Comparison of ENCODE assay signal across 18 cellular contexts in the genomic region with DNA sequence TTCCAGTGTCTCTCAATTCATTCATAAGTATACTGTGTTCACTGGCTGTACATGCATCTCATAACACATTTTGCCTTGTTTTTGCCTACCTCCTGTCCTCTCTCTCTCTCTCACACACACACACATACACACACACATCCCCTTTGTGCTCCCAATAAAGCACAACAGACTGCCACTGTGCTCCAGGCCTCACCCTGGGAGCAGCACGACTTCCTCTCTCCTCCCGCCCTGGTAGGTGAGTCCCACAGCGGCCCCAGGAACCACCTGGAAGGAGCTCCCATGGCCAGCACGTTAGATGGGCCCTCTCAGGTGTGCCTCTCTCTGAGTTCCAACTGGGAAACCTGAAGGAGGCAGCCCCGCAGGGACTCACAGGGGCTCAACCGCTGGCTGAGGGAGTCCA.
"Had no signal": no experiment of that assay in that cellular context is flagged by ENCODE, and none has a peak within 500 bp of the region (broad histone marks: within the 10 kb centered on the region; RNA-seq: fewer than 3 reads in every experiment).

No MANE protein-coding gene starts in this region.

- H3K4me3 ChIP-seq: cardiac muscle cell, esophagus squamous epithelium, hepatocyte, left lung, ovary, thoracic aorta, upper lobe of right lung had no signal

- H3K36me3 Mint-ChIP-seq: activated CD4-positive, alpha-beta memory T cell treated with anti-CD3 and anti-CD28 coated beads for 36 hours; memory B cell; natural killer cell treated with Interleukin-12 subunit alpha and Interleukin-12 subunit beta and Interleukin-15 and Interleukin-18, amount 100 ng/mL, for 72 hours had no signal

- H3K27ac Mint-ChIP-seq: activated CD4-positive, alpha-beta memory T cell treated with anti-CD3 and anti-CD28 coated beads for 36 hours; activated CD4-positive, alpha-beta T cell treated with anti-CD3 and anti-CD28 coated beads for 36 hours; memory B cell; natural killer cell treated with Interleukin-12 subunit alpha and Interleukin-12 subunit beta and Interleukin-15 and Interleukin-18, amount 100 ng/mL, for 72 hours had no signal

- ATAC-seq: activated CD4-positive, alpha-beta T cell treated with anti-CD3 and anti-CD28 coated beads for 36 hours; activated T-cell treated with anti-CD3 and anti-CD28 coated beads, Interleukin-2, amount 50 U/mL, for 4 hours; left lung; natural killer cell treated with Interleukin-12 subunit alpha and Interleukin-12 subunit beta and Interleukin-15 and Interleukin-18, amount 100 ng/mL, for 72 hours; sciatic nerve; upper lobe of right lung had no signal

- H3K9me3 Mint-ChIP-seq: activated CD4-positive, alpha-beta memory T cell treated with anti-CD3 and anti-CD28 coated beads for 36 hours; activated T-cell treated with anti-CD3 and anti-CD28 coated beads, Interleukin-2, amount 50 U/mL, for 4 hours; memory B cell; natural killer cell treated with Interleukin-12 subunit alpha and Interleukin-12 subunit beta and Interleukin-15 and Interleukin-18, amount 100 ng/mL, for 72 hours had no signal

- H3K27me3 Mint-ChIP-seq: activated CD4-positive, alpha-beta memory T cell treated with anti-CD3 and anti-CD28 coated beads for 36 hours; activated CD4-positive, alpha-beta T cell treated with anti-CD3 and anti-CD28 coated beads for 36 hours; natural killer cell treated with Interleukin-12 subunit alpha and Interleukin-12 subunit beta and Interleukin-15 and Interleukin-18, amount 100 ng/mL, for 72 hours had no signal

- H3K79me2 ChIP-seq: hepatocyte had no signal

- H3K27ac ChIP-seq: cardiac muscle cell, esophagus squamous epithelium, hepatocyte, left lung, ovary, thoracic aorta, upper lobe of right lung, WERI-Rb-1 had no signal

- DNase-seq: activated CD4-positive, alpha-beta memory T cell treated with anti-CD3 and anti-CD28 coated beads for 36 hours; activated CD4-positive, alpha-beta T cell treated with anti-CD3 and anti-CD28 coated beads for 36 hours; activated effector memory CD4-positive, alpha-beta T cell treated with Interleukin-2 at 50 U/mL for 16 hours; activated naive CD4-positive, alpha-beta T cell treated with anti-CD3 and anti-CD28 coated beads, Interleukin-2, amount 50 U/mL, for 16 hours; activated T-cell treated with anti-CD3 and anti-CD28 coated beads, Interleukin-2, amount 50 U/mL, for 4 hours; esophagus squamous epithelium; kidney; left lung; ovary; stimulated activated CD4-positive, alpha-beta T cell treated with anti-CD3 and anti-CD28 coated beads, Interleukin-2, amount 100 ng/mL, for 24 hours; upper lobe of right lung; WERI-Rb-1 had no signal

- H3K4me1 ChIP-seq: esophagus squamous epithelium, left lung, upper lobe of right lung had no signal

- H3K27me3 ChIP-seq: cardiac muscle cell, esophagus squamous epithelium, hepatocyte, left lung, ovary, upper lobe of right lung had no signal

- H3K4me2 ChIP-seq: hepatocyte had no signal

- H3K9me3 ChIP-seq: esophagus squamous epithelium, left lung, ovary, thoracic aorta, upper lobe of right lung had no signal

- H3K36me3 ChIP-seq: cardiac muscle cell, esophagus squamous epithelium, left lung, ovary, thoracic aorta, upper lobe of right lung, WERI-Rb-1 had no signal

- H2AFZ ChIP-seq: hepatocyte had no signal

- H3K4me3 Mint-ChIP-seq: activated CD4-positive, alpha-beta memory T cell treated with anti-CD3 and anti-CD28 coated beads for 36 hours; activated CD4-positive, alpha-beta T cell treated with anti-CD3 and anti-CD28 coated beads for 36 hours; activated T-cell treated with anti-CD3 and anti-CD28 coated beads, Interleukin-2, amount 50 U/mL, for 4 hours; memory B cell; natural killer cell treated with Interleukin-12 subunit alpha and Interleukin-12 subunit beta and Interleukin-15 and Interleukin-18, amount 100 ng/mL, for 72 hours had no signal

- H3K4me1 Mint-ChIP-seq: activated CD4-positive, alpha-beta T cell treated with anti-CD3 and anti-CD28 coated beads for 36 hours; memory B cell had no signal
